ENCODE assay signal across 1 cellular context in the genomic region with DNA sequence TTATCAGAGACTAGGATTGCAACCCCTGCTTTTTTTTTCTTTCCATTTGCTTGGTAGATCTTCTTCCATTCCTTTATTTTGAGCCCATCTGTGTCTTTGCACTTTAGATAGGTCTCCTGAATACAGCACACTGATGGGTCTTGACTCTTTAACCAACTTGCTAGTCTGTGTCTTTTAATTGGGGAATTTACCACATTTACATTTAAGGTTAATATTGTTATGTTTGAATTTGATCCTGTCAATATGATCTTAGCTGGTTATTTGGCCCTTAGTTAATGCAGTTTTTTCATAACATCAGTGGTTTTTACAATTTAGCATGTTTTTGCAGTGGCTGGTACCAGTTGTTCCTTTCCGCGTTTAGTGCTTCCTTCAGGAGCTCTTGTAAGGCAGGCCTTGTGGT.
DNase-seq lines count a peak whose midpoint lies in the region; ATAC-seq, FAIRE-seq and TF ChIP-seq lines count a peak whose summit lies in the region.
"Not testable (repeated sequence)": the region's sequence is repeated elsewhere in the genome, so short reads cannot be mapped to it uniquely, and the experiment has no call there.

No MANE protein-coding gene starts in this region.

- H3K9me1 ChIP-seq in K562 (ENCODE audit: control insufficient read depth, insufficient read depth, low read length), result not testable (repeated sequence)

- not testable (repeated sequence) for H3K4me3 ChIP-seq in K562

- TF ChIP-seq POLR2A in K562 (conservative IDR thresholded peaks at IDR 0.05), result not testable (repeated sequence)

- ATAC-seq in K562, result not testable (repeated sequence)

- DNase-seq in K562 (ENCODE audit: extremely low read depth in 1 of 4, low spot score in 3 of 4), result not testable (repeated sequence)

- WGBS in K562 (ENCODE audit: insufficient coverage, low coverage, missing lambda C conversion rate), result 94% methylated on average over 2 of the region's 2 CpGs

- H3K27ac ChIP-seq in K562 (ENCODE audit: extremely low read depth, low read depth, low read length), result not testable (repeated sequence)

- H3K27me3 ChIP-seq in K562 (ENCODE audit: control insufficient read depth in 2 of 2, insufficient read depth in 2 of 2, low read length in 2 of 2), result not testable (repeated sequence)

- H3K79me2 ChIP-seq in K562 (ENCODE audit: control insufficient read depth, insufficient read depth, low read length), result not testable (repeated sequence)

- not testable (repeated sequence) for H3K9ac ChIP-seq in K562 (ENCODE audit: insufficient read depth in 1 of 2, low read depth in 2 of 2, low read length in 2 of 2)

- H2AFZ ChIP-seq in K562 (ENCODE audit: low read depth, low read length), result not testable (repeated sequence)

- TF ChIP-seq RAD21 in K562 (CRISPR knock-in tag; conservative IDR thresholded peaks at IDR 0.05 in 1 of 2, IDR thresholded peaks at IDR 0.05 in 1 of 2), result not testable (repeated sequence)

- H4K20me1 ChIP-seq in K562 (replicated peaks; ENCODE audit: control insufficient read depth, insufficient read depth, low read length), result not testable (repeated sequence)

- not testable (repeated sequence) for TF ChIP-seq CTCF in K562 (IDR thresholded peaks at IDR 0.05 in 2 of 3, conservative IDR thresholded peaks at IDR 0.05 in 1 of 3; ENCODE audit: insufficient read depth in 2 of 3, low read depth in 1 of 3, low read length in 3 of 3)

- H3K4me2 ChIP-seq in K562 (ENCODE audit: insufficient read depth, low read length), result not testable (repeated sequence)

- CTCF ChIA-PET in K562 (lab: Yijun Ruan, JAX; ENCODE audit: low intra/inter-chr PET ratio), result not testable (repeated sequence)

- in situ Hi-C loops in K562 (cut with MboI), result not testable (repeated sequence)

- FAIRE-seq in K562 (lab: Jason Lieb, UNC), result not testable (repeated sequence)

- not testable (repeated sequence) for H3K36me3 ChIP-seq in K562 (ENCODE audit: control insufficient read depth, insufficient read depth, low read length)

- not testable (repeated sequence) for BruUV-seq in K562 (replicated peaks; lab: Mats Ljungman, UMichigan)

- TF ChIP-seq EP300 in K562 (IDR thresholded peaks at IDR 0.05; ENCODE audit: low read length), result not testable (repeated sequence)

- H3K4me1 ChIP-seq in K562 (replicated peaks in 1 of 2; ENCODE audit: control insufficient read depth in 2 of 2, insufficient read depth in 2 of 2, low read length in 2 of 2), result not testable (repeated sequence)

- intact Hi-C loops in K562 (cut with micrococcal nuclease), result not testable (repeated sequence)

- POLR2A ChIA-PET in K562 (lab: Yijun Ruan, JAX), result not testable (repeated sequence)

- not testable (repeated sequence) for H3K9me3 ChIP-seq in K562 (replicated peaks; ENCODE audit: control insufficient read depth, insufficient read depth, low read depth, low read length)

TF ChIP-seq in K562, 482 proteins besides CTCF, POLR2A, EP300 and RAD21:
- TF ChIP-seq ZNF354B (CRISPR knock-in tag; IDR thresholded peaks at IDR 0.05) (peak; percentile 93), RBM25 (IDR thresholded peaks at IDR 0.05; ENCODE audit: low read depth, low read length, severe bottlenecking) (peak; percentile 15), ZNF507 (tag; conservative IDR thresholded peaks at IDR 0.05) (peak; percentile 96)
